Comparison of ENCODE assay signal across 11 cellular contexts in the genomic region with DNA sequence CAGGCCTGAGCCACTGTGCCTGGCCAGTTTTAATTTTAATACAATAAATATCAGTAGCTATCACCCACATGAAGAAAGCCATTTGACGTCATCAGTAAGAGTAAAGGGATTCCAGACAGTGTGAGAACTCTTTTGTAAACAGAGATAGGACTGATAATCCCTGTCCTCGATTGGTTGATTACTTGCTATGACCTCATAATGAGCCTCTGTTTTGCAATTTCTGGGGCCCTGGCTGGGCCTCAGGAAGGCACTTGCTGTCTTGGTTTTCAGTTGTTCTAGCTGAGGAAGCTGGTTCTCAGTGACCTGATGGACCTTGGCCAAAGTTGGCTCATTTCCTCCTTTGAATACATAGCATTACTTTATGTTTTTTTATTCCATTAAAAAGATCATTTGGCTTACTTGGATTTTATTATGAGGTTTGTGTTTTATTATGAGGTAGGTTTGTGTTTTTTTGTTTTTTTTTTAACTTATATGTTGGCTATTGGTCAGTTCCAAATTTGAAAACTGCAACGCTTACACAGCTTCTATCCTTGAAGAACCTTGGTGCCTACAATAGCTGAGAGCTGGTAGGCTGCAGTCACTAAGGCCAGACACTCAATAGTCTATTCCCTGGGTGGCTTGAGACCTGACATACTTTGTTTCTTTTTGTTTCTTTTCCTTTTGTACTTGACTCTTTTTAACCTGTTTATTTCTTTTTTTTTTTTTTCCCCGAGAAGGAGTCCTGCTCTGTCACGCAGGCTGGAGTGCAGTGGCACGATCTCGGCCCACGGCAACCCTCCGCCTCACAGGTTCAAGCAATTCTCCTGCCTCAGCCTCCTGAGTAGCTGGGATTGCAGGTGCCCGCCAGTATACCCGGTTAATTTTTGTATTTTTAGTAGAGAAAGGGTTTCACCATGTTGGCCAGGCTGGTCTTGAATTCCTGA. TPM values are rescaled to one million over a fixed set of nuclear protein-coding genes. Genes with fewer than 3 reads are reported as not detected.
DNase-seq lines count a peak whose midpoint lies in the region; ATAC-seq and TF ChIP-seq lines count a peak whose summit lies in the region.
"Had no signal": no experiment of that assay in that cellular context is flagged by ENCODE, and none has a peak within 500 bp of the region (broad histone marks: within the 10 kb centered on the region; RNA-seq: fewer than 3 reads in every experiment).

No MANE protein-coding gene starts in this region.

- peaks cover 49% of the 10 kb centered on the region for H3K4me1 Mint-ChIP-seq in activated CD4-positive, alpha-beta T cell treated with anti-CD3 and anti-CD28 coated beads, Interleukin-2, amount 10 ng/mL, durations not matched to agents 7 days and 5 days

- no peaks in the 10 kb centered on the region for H3K27me3 Mint-ChIP-seq in activated CD4-positive, alpha-beta T cell treated with anti-CD3 and anti-CD28 coated beads, Interleukin-2, amount 10 ng/mL, durations not matched to agents 7 days and 5 days
- H3K27me3 Mint-ChIP-seq: activated naive CD8-positive, alpha-beta T cell treated with anti-CD3 and anti-CD28 coated beads, Interleukin-2, amount 10 ng/mL, durations not matched to agents 7 days and 5 days had no signal

- H3K4me1 ChIP-seq in body of pancreas (peaks cover 43% of the 10 kb centered on the region), stomach (peaks cover 21 to 69% (median 48%) of the 10 kb centered on the region in 4 donors), foreskin keratinocyte (no peaks in the 10 kb centered on the region)

- ATAC-seq in body of pancreas (peak; percentile 67), left colon (peak; percentile 53), foreskin keratinocyte (no peak)

- intact Hi-C loops in body of pancreas (cut with DNase I) (no loop called here), left colon (cut with DNase I, micrococcal nuclease) (no loop called here), stomach (cut with DNase I; ENCODE audit: low total_unique reads) (no loop called here)

- CTCF ChIA-PET in activated CD4-positive, alpha-beta T cell treated with anti-CD3 and anti-CD28 coated beads, Interleukin-2, amount 10 ng/mL, durations not matched to agents 7 days and 5 days (lab: Charles Lee): interaction anchor here (0.6 to 4.1 kb wide), 4 partner anchors 11 to 538 kb away, joined by 3 to 13 read pairs (median 4); no protein-coding TSS in a partner anchor

- peak overlapping the region in 3 of 4 donors; percentile 21 to 73 (median 55) for H3K27ac ChIP-seq in body of pancreas
- peak overlapping the region in 4 of 5 donors; percentile 26 to 66 (median 54) for H3K27ac ChIP-seq in stomach
- H3K27ac ChIP-seq in foreskin keratinocyte: no peak overlapping the region

- H3K36me3 ChIP-seq in body of pancreas (replicated peaks in 1 of 2; ENCODE audit: insufficient read depth in 1 of 2, low read depth in 2 of 2) (no peaks in the 10 kb centered on the region), stomach (peaks cover 0 to 21% (median 16%) of the 10 kb centered on the region in 4 donors)

- no peaks in the 10 kb centered on the region for H3K9me3 Mint-ChIP-seq in activated CD4-positive, alpha-beta T cell treated with anti-CD3 and anti-CD28 coated beads, Interleukin-2, amount 10 ng/mL, durations not matched to agents 7 days and 5 days
- H3K9me3 Mint-ChIP-seq: activated naive CD8-positive, alpha-beta T cell treated with anti-CD3 and anti-CD28 coated beads, Interleukin-2, amount 10 ng/mL, durations not matched to agents 7 days and 5 days had no signal

- no peak overlapping the region for H3K27ac Mint-ChIP-seq in activated CD4-positive, alpha-beta T cell treated with anti-CD3 and anti-CD28 coated beads, Interleukin-2, amount 10 ng/mL, durations not matched to agents 7 days and 5 days
- H3K27ac Mint-ChIP-seq: activated naive CD8-positive, alpha-beta T cell treated with anti-CD3 and anti-CD28 coated beads, Interleukin-2, amount 10 ng/mL, durations not matched to agents 7 days and 5 days had no signal

- no peak overlapping the region for H3K4me3 Mint-ChIP-seq in activated CD4-positive, alpha-beta T cell treated with anti-CD3 and anti-CD28 coated beads, Interleukin-2, amount 10 ng/mL, durations not matched to agents 7 days and 5 days
- H3K4me3 Mint-ChIP-seq: activated naive CD8-positive, alpha-beta T cell treated with anti-CD3 and anti-CD28 coated beads, Interleukin-2, amount 10 ng/mL, durations not matched to agents 7 days and 5 days had no signal

- H3K36me3 Mint-ChIP-seq in activated CD4-positive, alpha-beta T cell treated with anti-CD3 and anti-CD28 coated beads, Interleukin-2, amount 10 ng/mL, durations not matched to agents 7 days and 5 days (ENCODE audit: low read depth): peaks cover 34% of the 10 kb centered on the region

- DNase-seq in M059J (ENCODE audit: low read depth) (peak; percentile 12), body of pancreas (peak in 3 of 4 donors; percentile 44 to 69 (median 47)), left colon (no peak), stomach (peak; percentile 43), foreskin keratinocyte (no peak), KG1 (lab: John Stamatoyannopoulos, UW) (no peak), mesenteric fat pad (ENCODE audit: low spot score) (no peak)
- DNase-seq in activated CD4-positive, alpha-beta T cell treated with anti-CD3 and anti-CD28 coated beads, Interleukin-2, amount 10 ng/mL, durations not matched to agents 7 days and 5 days: no peak
- DNase-seq: activated naive CD8-positive, alpha-beta T cell treated with anti-CD3 and anti-CD28 coated beads, Interleukin-2, amount 10 ng/mL, durations not matched to agents 7 days and 5 days; stimulated activated CD4-positive, alpha-beta T cell treated with anti-CD3 and anti-CD28 coated beads, Interleukin-1b, Interleukin-23, amount 100 ng/mL, for 48 hours; T-helper 1 cell had no signal

- H3K4me3 ChIP-seq in body of pancreas: no peak overlapping the region
- no peak overlapping the region for H3K4me3 ChIP-seq in stomach

- POLR2A ChIA-PET in activated CD4-positive, alpha-beta T cell treated with anti-CD3 and anti-CD28 coated beads, Interleukin-2, amount 10 ng/mL, durations not matched to agents 7 days and 5 days (lab: Charles Lee): no interaction called here

- TF ChIP-seq CTCF in body of pancreas (IDR thresholded peaks at IDR 0.05) (no peak), stomach (IDR thresholded peaks at IDR 0.05) (no peak), foreskin keratinocyte (conservative IDR thresholded peaks at IDR 0.05) (no peak)

- no peak for TF ChIP-seq EP300 in stomach (IDR thresholded peaks at IDR 0.05)

- no peak for TF ChIP-seq POLR2A in body of pancreas (IDR thresholded peaks at IDR 0.05)
- TF ChIP-seq POLR2A in stomach (IDR thresholded peaks at IDR 0.05): no peak

- H3K9me3 ChIP-seq in body of pancreas (no peaks in the 10 kb centered on the region), stomach (no peaks in the 10 kb centered on the region)

- 69 to 80% methylated on average over 11 of the region's 11 CpGs for WGBS in body of pancreas, 2 donors
- 77 to 80% (median 79%) methylated on average over 11 of the region's 11 CpGs for WGBS in stomach, 5 donors

- H3K27me3 ChIP-seq in body of pancreas (no peaks in the 10 kb centered on the region), stomach (no peaks in the 10 kb centered on the region), foreskin keratinocyte (no peaks in the 10 kb centered on the region)

RNA-seq across cellular contexts. Expression of a gene that starts 20.0 kb away (rescaled TPM):
- 14.5 and 20.4 TPM in 2 replicates for total RNA-seq in M059J (2014; rRNA removed; shearing (Covaris generic))
- total RNA-seq in body of pancreas (10 to 100 TPM; 32.2 to 33.9 TPM), left colon (100 to 1,000 TPM in 1 of 2 donors, 10 to 100 TPM in 1; 91.8 to 100 TPM), stomach (100 to 1,000 TPM in 1 of 5 donors, 10 to 100 TPM in 4; 13.8 to 128 (median 34.8) TPM), foreskin keratinocyte (35.1 and 35.8 TPM in 2 replicates), mesenteric fat pad (32.2 TPM)
- polyA plus RNA-seq in stomach (10 to 100 TPM in 2 of 3 donors, 1 to 10 TPM in 1; 8.8 to 18.2 (median 13.9) TPM), foreskin keratinocyte (14.9 and 17.6 TPM in 2 replicates)
- total RNA-seq in activated CD4-positive, alpha-beta T cell treated with anti-CD3 and anti-CD28 coated beads, Interleukin-2, amount 10 ng/mL, durations not matched to agents 7 days and 5 days: 10 to 100 TPM; 68.3 to 69.2 TPM

RNA-seq across cellular contexts. Expression of a gene that starts 45.6 kb away (rescaled TPM):
- total RNA-seq in M059J (2014; rRNA removed; shearing (Covaris generic)): 15.3 and 28.2 TPM in 2 replicates
- total RNA-seq in body of pancreas (10 to 100 TPM in 1 of 2 donors, 1 to 10 TPM in 1; 3.6 to 16.2 TPM), left colon (1 to 10 TPM; 6.4 to 7.1 TPM), stomach (10 to 100 TPM in 1 of 5 donors, 1 to 10 TPM in 3, under 1 TPM in 1; 0.45 to 13.6 (median 5.7) TPM), foreskin keratinocyte (20.6 and 26.6 TPM in 2 replicates), mesenteric fat pad (16.2 TPM)
- polyA plus RNA-seq in stomach (10 to 100 TPM in 1 of 3 donors, 1 to 10 TPM in 2; 4.6 to 12.1 (median 5.8) TPM), foreskin keratinocyte (24.4 and 29.0 TPM in 2 replicates)
- 10 to 100 TPM; 38.4 to 40.7 TPM for total RNA-seq in activated CD4-positive, alpha-beta T cell treated with anti-CD3 and anti-CD28 coated beads, Interleukin-2, amount 10 ng/mL, durations not matched to agents 7 days and 5 days

RNA-seq across cellular contexts. Expression of a gene that starts 58.1 kb away (rescaled TPM):
- 1.1 and 1.9 TPM in 2 replicates for total RNA-seq in M059J (2014; rRNA removed; shearing (Covaris generic))
- total RNA-seq in body of pancreas: under 1 TPM; 0.26 to 0.33 TPM
- total RNA-seq in left colon: 1 to 10 TPM; 2.1 to 2.5 TPM
- 1 to 10 TPM in 1 of 5 donors, under 1 TPM in 1, not detected in 3; 0.58 to 1.1 TPM for total RNA-seq in stomach
- polyA plus RNA-seq in stomach: 1 to 10 TPM in 1 of 3 donors, under 1 TPM in 2; 0.35 to 1.6 (median 0.92) TPM
- total RNA-seq in foreskin keratinocyte: 1.5 and 1.8 TPM in 2 replicates
- 1.7 and 1.8 TPM in 2 replicates for polyA plus RNA-seq in foreskin keratinocyte
- total RNA-seq in activated CD4-positive, alpha-beta T cell treated with anti-CD3 and anti-CD28 coated beads, Interleukin-2, amount 10 ng/mL, durations not matched to agents 7 days and 5 days: under 1 TPM; 0.12 to 0.40 TPM
- total RNA-seq in mesenteric fat pad: 0.58 TPM

Comparison
In these comparisons a context has a peak if more than half of its experiments do, and no peak if none do; other contexts are left out.
1. DNase-seq: peak in M059J (single experiment), body of pancreas (3 of 4) and stomach (single experiment); none in left colon (0 of 2), foreskin keratinocyte (0 of 2), KG1 (single experiment), activated CD4-positive, alpha-beta T cell treated with anti-CD3 and anti-CD28 coated beads, Interleukin-2, amount 10 ng/mL, durations not matched to agents 7 days and 5 days (single experiment) and mesenteric fat pad (single experiment).